In genomic region chrX:103254921-103255455, GRCh38 we compare ENCODE assay signal across 8 cellular contexts. TPM values are rescaled to one million over a fixed set of nuclear protein-coding genes. Genes with fewer than 3 reads are reported as not detected.
DNase-seq lines count a peak whose midpoint lies in the region; ATAC-seq, FAIRE-seq and TF ChIP-seq lines count a peak whose summit lies in the region.

TCEAL8 (minus strand) TSS chrX:103255155; CDS start chrX:103253979, 1,176 bp downstream.

- H3K4me2 ChIP-seq in keratinocyte (ENCODE audit: control insufficient read depth, extremely low read depth, insufficient read depth, low read depth, low read length): peak within 1 kb of the TSS; percentile 74

- H3K9ac ChIP-seq in keratinocyte (ENCODE audit: control insufficient read depth, extremely low read depth, insufficient read depth, low read length): peak within 1 kb of the TSS; percentile 78

- peak; percentile 70 for FAIRE-seq in keratinocyte (lab: Jason Lieb, UNC)

- TF ChIP-seq CTCF in 22Rv1 (IDR thresholded peaks at IDR 0.05): no peak
- TF ChIP-seq CTCF in keratinocyte (optimal IDR thresholded peaks at IDR 0.05 in 1 of 3, IDR thresholded peaks at IDR 0.05 in 1 of 3, conservative IDR thresholded peaks at IDR 0.05 in 1 of 3; ENCODE audit: extremely low read depth in 1 of 3, insufficient read depth in 2 of 3, low read length in 3 of 3): no peak

- peaks cover 2% of the 10 kb centered on the region for H3K79me2 ChIP-seq in keratinocyte (ENCODE audit: control insufficient read depth, insufficient read depth, low read length)

- H2AFZ ChIP-seq in keratinocyte (ENCODE audit: control insufficient read depth, low read length): peak within 1 kb of the TSS; percentile 35

- no peaks in the 10 kb centered on the region for H4K20me1 ChIP-seq in keratinocyte (ENCODE audit: control insufficient read depth, extremely low read depth, insufficient read depth, low read length)

- H3K9me3 ChIP-seq in keratinocyte (ENCODE audit: control insufficient read depth, low read depth, low read length): no peaks in the 10 kb centered on the region

- peaks cover 5% of the 10 kb centered on the region for H3K27me3 ChIP-seq in keratinocyte (ENCODE audit: control insufficient read depth, extremely low read depth, insufficient read depth, low read length)

- no peaks in the 10 kb centered on the region for H3K36me3 ChIP-seq in keratinocyte (ENCODE audit: control insufficient read depth in 2 of 2, extremely low read depth in 1 of 2, insufficient read depth in 2 of 2, low read length in 2 of 2)

- peak; percentile 69 for DNase-seq in NCI-H2196 (lab: John Stamatoyannopoulos, UW; ENCODE audit: unreplicated experiment)
- DNase-seq in activated CD4-positive, CD25-positive, alpha-beta regulatory T cell treated with anti-CD3 and anti-CD28 coated beads, Interleukin-2, amount 50 U/mL, for 16 hours (ENCODE audit: low read depth, low spot score): peak; percentile 21
- DNase-seq in cerebellar nuclear complex (lab: John Stamatoyannopoulos, UW): peak; percentile 6 to 46
- no peak for DNase-seq in keratinocyte (ENCODE audit: low read depth, low spot score)
- peak; percentile 39 to 53 (median 51) for DNase-seq in stimulated activated CD4-positive, alpha-beta T cell treated with anti-CD3 and anti-CD28 coated beads, Interleukin-12 subunit alpha, Interleukin-12 subunit beta, amount 100 ng/mL, for 48 hours (ENCODE audit: low read depth in 2 of 3, low spot score in 1 of 3)

- peak within 1 kb of the TSS; percentile 47 to 82 (median 78) for H3K4me3 ChIP-seq in keratinocyte (ENCODE audit: control insufficient read depth in 2 of 3, extremely low read depth in 1 of 3, insufficient read depth in 2 of 3, low read depth in 1 of 3, low read length in 3 of 3)

- peaks cover 16% of the 10 kb centered on the region for H3K4me1 ChIP-seq in keratinocyte (ENCODE audit: control insufficient read depth, extremely low read depth, insufficient read depth, low read length)

- H3K27ac ChIP-seq in 22Rv1 (peak within 1 kb of the TSS; percentile 72), keratinocyte (ENCODE audit: control insufficient read depth, insufficient read depth, low read length) (peak within 1 kb of the TSS; percentile 80)

- dilution Hi-C loops in keratinocyte (cut with MboI; ENCODE audit: extremely low pct_ligation_motif_present, low sequenced_read_pairs): no loop called here

- no peaks in the 10 kb centered on the region for H3K9me1 ChIP-seq in keratinocyte (ENCODE audit: control insufficient read depth, extremely low read depth, insufficient read depth, low read length)

- ATAC-seq in GM18861 (IDR thresholded peaks at IDR 0.05; ENCODE audit: unreplicated experiment) (peak; percentile 88), HG03097 (IDR thresholded peaks at IDR 0.05; ENCODE audit: low FRiP score, unreplicated experiment) (peak; percentile 92)

RNA-seq across cellular contexts. Expression of gene TCEAL8, which starts in this region (rescaled TPM):
- 45.6 to 84.7 TPM (median 53.6 TPM) in 3 replicates for polyA plus RNA-seq in keratinocyte
- 15.9 TPM for polyA plus RNA-seq in keratinocyte (2011; ENCODE audit: low read depth)
- polyA plus RNA-seq in keratinocyte (2011; cell fraction: cytosol; rRNA removed): 62.1 and 93.7 TPM in 2 replicates
- polyA plus RNA-seq in keratinocyte (2011; cell fraction: nucleus; rRNA removed): 28.4 and 42.3 TPM in 2 replicates
- 33.3 and 60.6 TPM in 2 replicates for polyA plus RNA-seq in keratinocyte (2012; ENCODE audit: low replicate concordance)
- 2.1 to 18.6 TPM (median 10.2 TPM) in 3 replicates for polyA minus RNA-seq in keratinocyte
- 11.1 TPM for polyA minus RNA-seq in keratinocyte (2011; cell fraction: cytosol; rRNA and poly(A)+ RNA removed)
- 4.7 and 12.5 TPM in 2 replicates for polyA minus RNA-seq in keratinocyte (2011; cell fraction: nucleus; rRNA and poly(A)+ RNA removed)
